ENCODE assay signal across 8 cellular contexts in genomic region chr7:101217388-101218235, GRCh38. TPM values are rescaled to one million over a fixed set of nuclear protein-coding genes. Genes with fewer than 3 reads are reported as not detected.
DNase-seq lines count a peak whose midpoint lies in the region; ATAC-seq and TF ChIP-seq lines count a peak whose summit lies in the region.

Gene PLOD3 (minus strand): TSS chr7:101217581. CDS start chr7:101217274, 307 bp downstream.
Gene ZNHIT1 (plus strand): TSS chr7:101218165. CDS start chr7:101218196, 31 bp downstream.

- H3K27me3 Mint-ChIP-seq in activated T-cell treated with anti-CD3 and anti-CD28 coated beads, Interleukin-2, amount 50 U/mL, for 4 hours (ENCODE audit: low read depth): no peaks in the 10 kb centered on the region

- peaks cover 38% of the 10 kb centered on the region for H3K4me1 Mint-ChIP-seq in activated T-cell treated with anti-CD3 and anti-CD28 coated beads, Interleukin-2, amount 50 U/mL, for 4 hours (ENCODE audit: low read depth)

- H3K4me1 ChIP-seq in Panc1 (ENCODE audit: control insufficient read depth, insufficient read depth, low read length) (peaks cover 13% of the 10 kb centered on the region), esophagus (ENCODE audit: control insufficient read depth in 2 of 2, insufficient read depth in 2 of 2, low read length in 1 of 2) (peaks cover 0 to 8% of the 10 kb centered on the region in 2 donors), mucosa of stomach (ENCODE audit: control insufficient read depth, insufficient read depth, low read length) (peaks cover 35% of the 10 kb centered on the region)

- H3K4me3 Mint-ChIP-seq in activated T-cell treated with anti-CD3 and anti-CD28 coated beads, Interleukin-2, amount 50 U/mL, for 4 hours: peak within 1 kb of the TSS; percentile 97

- DNase-seq in DMS53 (lab: John Stamatoyannopoulos, UW) (peak; percentile 100), KG1 (lab: John Stamatoyannopoulos, UW) (peak; percentile 78), Panc1 (ENCODE audit: low read depth, low spot score) (peak; percentile 96)
- DNase-seq in activated T-cell treated with anti-CD3 and anti-CD28 coated beads, Interleukin-2, amount 50 U/mL, for 4 hours: peak; percentile 95
- DNase-seq in stimulated activated CD8-positive, alpha-beta memory T cell treated with anti-CD3 and anti-CD28 coated beads, Interleukin-7, amount 100 ng/mL, for 1 hour (ENCODE audit: low read depth in 2 of 2): peak; percentile 90 to 95

- intact Hi-C loops in Panc1 (cut with micrococcal nuclease; ENCODE audit: unreplicated experiment): no loop called here

- POLR2A ChIA-PET in Panc1 (lab: Charles Lee): interaction anchor here (0.6 to 1.5 kb wide), 11 partner anchors 14 to 594 kb away, joined by 3 to 10 read pairs (median 5); partner anchors contain the start of gene ACTL6B

- H3K36me3 ChIP-seq in Panc1 (ENCODE audit: control insufficient read depth, insufficient read depth, low read length) (no peaks in the 10 kb centered on the region; the same call in 1 of the 2 replicates), esophagus (ENCODE audit: control insufficient read depth in 2 of 2, insufficient read depth in 2 of 2, low read length in 1 of 2) (peaks cover 0 to 4% of the 10 kb centered on the region in 2 donors), mucosa of stomach (ENCODE audit: control insufficient read depth, insufficient read depth, low read length) (no peaks in the 10 kb centered on the region)

- H3K36me3 Mint-ChIP-seq in activated T-cell treated with anti-CD3 and anti-CD28 coated beads, Interleukin-2, amount 50 U/mL, for 4 hours (ENCODE audit: insufficient read depth): peaks cover 14% of the 10 kb centered on the region

- H3K27me3 ChIP-seq in Panc1 (ENCODE audit: control insufficient read depth, insufficient read depth, low read length) (no peaks in the 10 kb centered on the region), esophagus (ENCODE audit: control insufficient read depth in 1 of 2, insufficient read depth in 2 of 2, low read length in 2 of 2) (no peaks in the 10 kb centered on the region), mucosa of stomach (ENCODE audit: control insufficient read depth, insufficient read depth, low read length) (no peaks in the 10 kb centered on the region)

- H3K4me3 ChIP-seq in Panc1 (ENCODE audit: low read depth in 2 of 2, low read length in 2 of 2) (peak within 1 kb of the TSS; percentile 85 to 97), esophagus (ENCODE audit: low read depth in 1 of 2, low read length in 2 of 2) (peak within 1 kb of the TSS; percentile 69 to 87), mucosa of stomach (ENCODE audit: low read length) (peak within 1 kb of the TSS; percentile 98)

- CTCF ChIA-PET in Panc1 (lab: Charles Lee): interaction anchor here (0.6 to 1.7 kb wide), 4 partner anchors 26 to 326 kb away, joined by 3 to 9 read pairs (median 6); partner anchors contain the start of gene FIS1

- BruUV-seq in Panc1 (replicated peaks; lab: Mats Ljungman, UMichigan): no TSS peak

- H3K9me3 Mint-ChIP-seq in activated T-cell treated with anti-CD3 and anti-CD28 coated beads, Interleukin-2, amount 50 U/mL, for 4 hours: no peaks in the 10 kb centered on the region

- peak within 1 kb of the TSS; percentile 92 for H3K9ac ChIP-seq in mucosa of stomach (ENCODE audit: low read length)

- H3K9me3 ChIP-seq in Panc1 (ENCODE audit: control insufficient read depth, insufficient read depth, low read depth, low read length) (no peaks in the 10 kb centered on the region), esophagus (ENCODE audit: control insufficient read depth in 2 of 2, insufficient read depth in 1 of 2, low read depth in 1 of 2, low read length in 1 of 2) (no peaks in the 10 kb centered on the region), mucosa of stomach (ENCODE audit: control insufficient read depth, low read length) (no peaks in the 10 kb centered on the region)

- WGBS in esophagus, 2 donors: 1% methylated on average over 57 of the region's 57 CpGs

- in situ Hi-C loops in Panc1 (cut with HindIII; ENCODE audit: low pct_unique_long_range_greater_than_20kb, low sequenced_read_pairs): no loop called here

- H3K27ac ChIP-seq in Panc1 (ENCODE audit: low read length): peak within 1 kb of the TSS; percentile 95
- H3K27ac ChIP-seq in esophagus (ENCODE audit: low read depth in 2 of 2, low read length in 1 of 2): peak within 1 kb of the TSS; percentile 84 to 86

- peak; percentile 65 for ATAC-seq in GM21723 (IDR thresholded peaks at IDR 0.05; ENCODE audit: unreplicated experiment)
- peak; percentile 94 for ATAC-seq in Panc1
- ATAC-seq in activated T-cell treated with anti-CD3 and anti-CD28 coated beads, Interleukin-2, amount 50 U/mL, for 4 hours: peak; percentile 74 to 80

- TF ChIP-seq CTCF in Panc1 (IDR thresholded peaks at IDR 0.05): no peak; the same call in 1 of the 2 replicates

RNA-seq across cellular contexts. Expression of gene PLOD3, which starts in this region (rescaled TPM):
- 93.0 TPM for total RNA-seq in Panc1 (2021; ENCODE audit: unreplicated experiment)
- polyA plus RNA-seq in Panc1 (2012; ENCODE audit: insufficient read length): 122 TPM
- total RNA-seq in activated T-cell treated with anti-CD3 and anti-CD28 coated beads, Interleukin-2, amount 50 U/mL, for 4 hours: 10 to 100 TPM; 30.1 to 38.9 (median 33.2) TPM
- 1 to 10 TPM; 9.2 to 9.7 TPM for polyA plus RNA-seq in esophagus

RNA-seq across cellular contexts. Expression of gene ZNHIT1, which starts in this region (rescaled TPM):
- 69.7 TPM for total RNA-seq in Panc1 (2021; ENCODE audit: unreplicated experiment)
- 75.9 TPM for polyA plus RNA-seq in Panc1 (2012; ENCODE audit: insufficient read length)
- 10 to 100 TPM; 50.4 to 55.0 (median 53.2) TPM for total RNA-seq in activated T-cell treated with anti-CD3 and anti-CD28 coated beads, Interleukin-2, amount 50 U/mL, for 4 hours
- 10 to 100 TPM; 56.0 to 73.2 TPM for polyA plus RNA-seq in esophagus

Comparison
In these comparisons a context has a peak if more than half of its experiments do, and no peak if none do; other contexts are left out.
1. Peak in every context shown above with its lines: DNase-seq, ATAC-seq, H3K4me3 ChIP-seq and H3K27ac ChIP-seq.